20 cellular contexts compared by ENCODE assay signal in the genomic region with DNA sequence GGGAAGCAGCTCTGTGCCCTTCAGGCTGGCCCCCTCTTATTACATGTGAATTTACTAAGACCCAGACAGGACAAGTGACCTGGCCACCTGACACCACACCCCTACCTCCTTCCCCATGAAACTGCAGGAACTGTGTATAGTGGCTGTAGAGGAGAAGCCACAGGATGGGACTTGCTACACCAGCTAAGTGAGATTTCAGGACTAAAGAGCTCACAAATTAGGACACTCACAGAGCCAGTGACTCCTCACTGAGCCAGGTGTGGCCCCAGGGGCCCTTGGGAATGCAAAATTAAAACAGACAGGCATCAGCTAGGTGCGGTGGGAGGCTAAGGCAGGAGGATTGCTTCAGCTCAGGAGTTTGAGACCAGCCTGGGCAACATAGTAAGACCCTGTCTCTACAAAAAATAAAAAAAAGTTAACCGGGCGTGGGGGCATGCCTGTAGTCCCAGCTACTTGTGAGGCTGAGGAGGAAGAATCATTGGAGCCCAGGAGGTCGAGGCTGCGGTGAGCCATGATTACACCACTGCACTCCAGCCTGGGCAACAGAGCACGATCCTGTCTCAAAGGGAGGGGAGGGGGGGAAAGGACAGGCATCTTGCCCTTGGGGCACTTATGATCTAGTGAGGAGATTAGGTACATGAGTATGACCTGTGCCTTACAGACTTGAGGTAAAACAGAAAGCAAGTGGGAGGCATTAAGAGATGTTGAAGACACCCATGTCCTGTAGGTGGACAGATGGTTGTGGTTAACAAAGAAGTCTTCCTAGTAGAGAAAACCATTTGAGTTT. TPM values are rescaled to one million over a fixed set of nuclear protein-coding genes. Genes with fewer than 3 reads are reported as not detected.
DNase-seq lines count a peak whose midpoint lies in the region; ATAC-seq, FAIRE-seq and TF ChIP-seq lines count a peak whose summit lies in the region.
"Had no signal": no experiment of that assay in that cellular context is flagged by ENCODE, and none has a peak within 500 bp of the region (broad histone marks: within the 10 kb centered on the region; RNA-seq: fewer than 3 reads in every experiment).

No MANE protein-coding gene starts in this region.

- H3K27me3 ChIP-seq in astrocyte (ENCODE audit: insufficient read depth, low read length): no peaks in the 10 kb centered on the region
- H3K27me3 ChIP-seq in skeletal muscle tissue (ENCODE audit: control insufficient read depth in 3 of 3, insufficient read depth in 3 of 3, low read length in 3 of 3): no peaks in the 10 kb centered on the region
- H3K27me3 ChIP-seq: BE2C had no signal

- no peaks in the 10 kb centered on the region for H3K9me3 Mint-ChIP-seq in activated naive CD4-positive, alpha-beta T cell treated with anti-CD3 and anti-CD28 coated beads, Interleukin-2, amount 50 U/mL, for 72 hours
- H3K9me3 Mint-ChIP-seq in astrocyte (ENCODE audit: unreplicated experiment): no peaks in the 10 kb centered on the region
- H3K9me3 Mint-ChIP-seq: CD4-positive, alpha-beta memory T cell had no signal

- H3K4me1 ChIP-seq in astrocyte (ENCODE audit: insufficient read depth, low read length) (peaks cover 15% of the 10 kb centered on the region), skeletal muscle tissue (ENCODE audit: control insufficient read depth in 3 of 3, insufficient read depth in 3 of 3, low read length in 3 of 3) (peaks cover 24 to 28% (median 28%) of the 10 kb centered on the region in 3 donors)

- no peak overlapping the region for H3K4me3 Mint-ChIP-seq in astrocyte (ENCODE audit: unreplicated experiment)
- H3K4me3 Mint-ChIP-seq: CD4-positive, alpha-beta memory T cell had no signal

- H3K4me1 Mint-ChIP-seq in astrocyte (ENCODE audit: low read depth, unreplicated experiment): peaks cover 53% of the 10 kb centered on the region

- no peak overlapping the region for H2AFZ ChIP-seq in astrocyte (ENCODE audit: low read depth, low read length)
- H2AFZ ChIP-seq: PC-9 had no signal

- H3K36me3 Mint-ChIP-seq in activated naive CD4-positive, alpha-beta T cell treated with anti-CD3 and anti-CD28 coated beads, Interleukin-2, amount 50 U/mL, for 72 hours: no peaks in the 10 kb centered on the region
- H3K36me3 Mint-ChIP-seq in astrocyte (ENCODE audit: low read depth, unreplicated experiment): peaks cover 31% of the 10 kb centered on the region
- H3K36me3 Mint-ChIP-seq: CD4-positive, alpha-beta memory T cell had no signal

- H3K27ac ChIP-seq in astrocyte (ENCODE audit: low read depth, low read length): no peak overlapping the region
- H3K27ac ChIP-seq in skeletal muscle tissue (ENCODE audit: low read depth, low read length): peak overlapping the region; percentile 69
- H3K27ac ChIP-seq in caudate nucleus (ENCODE audit: low read depth, low read length): no peak overlapping the region
- H3K27ac ChIP-seq: HL-60, PC-9 had no signal

- no peaks in the 10 kb centered on the region for H3K9me3 ChIP-seq in astrocyte (ENCODE audit: insufficient read depth, low read depth, low read length)
- no peaks in the 10 kb centered on the region for H3K9me3 ChIP-seq in skeletal muscle tissue (ENCODE audit: control insufficient read depth in 3 of 3, low read length in 3 of 3)
- H3K9me3 ChIP-seq: BE2C had no signal

- H3K4me3 ChIP-seq in astrocyte (ENCODE audit: insufficient read depth, low read depth, low read length): no peak overlapping the region
- H3K4me3 ChIP-seq in skeletal muscle tissue (ENCODE audit: low read length in 3 of 3): peak overlapping the region in 1 of 3 donors; percentile 35
- H3K4me3 ChIP-seq: PC-9 had no signal

- no peak for FAIRE-seq in astrocyte (lab: Jason Lieb, UNC)
- FAIRE-seq: H54, HTR-8/SVneo had no signal

- H3K79me2 ChIP-seq in astrocyte (ENCODE audit: insufficient read depth, low read length): peaks cover 3% of the 10 kb centered on the region

- no peak for TF ChIP-seq CTCF in astrocyte (IDR thresholded peaks at IDR 0.05; ENCODE audit: insufficient read depth, low read depth, low read length)

- H3K36me3 ChIP-seq in astrocyte (ENCODE audit: insufficient read depth, low read length): peaks cover 27% of the 10 kb centered on the region
- no peaks in the 10 kb centered on the region for H3K36me3 ChIP-seq in skeletal muscle tissue (ENCODE audit: control insufficient read depth in 3 of 3, insufficient read depth in 3 of 3, low read length in 3 of 3)

- peaks cover 10% of the 10 kb centered on the region for H4K20me1 ChIP-seq in astrocyte (ENCODE audit: insufficient read depth, low read length)

- ATAC-seq in activated naive CD4-positive, alpha-beta T cell treated with anti-CD3 and anti-CD28 coated beads, Interleukin-2, amount 50 U/mL, for 72 hours: no peak
- no peak for ATAC-seq in HG03460 (IDR thresholded peaks at IDR 0.05; ENCODE audit: unreplicated experiment)

- peak overlapping the region; percentile 51 to 74 for H3K27ac Mint-ChIP-seq in activated naive CD4-positive, alpha-beta T cell treated with anti-CD3 and anti-CD28 coated beads, Interleukin-2, amount 50 U/mL, for 72 hours
- peak overlapping the region; percentile 69 for H3K27ac Mint-ChIP-seq in astrocyte (ENCODE audit: unreplicated experiment)

- H3K9ac ChIP-seq in astrocyte (ENCODE audit: low read length) (no peak overlapping the region), skeletal muscle tissue (ENCODE audit: low read depth in 1 of 3, low read length in 3 of 3) (peak overlapping the region; percentile 47 to 86 (median 83))

- DNase-seq in activated naive CD4-positive, alpha-beta T cell treated with anti-CD3 and anti-CD28 coated beads, Interleukin-2, amount 50 U/mL, for 72 hours (ENCODE audit: low spot score in 2 of 2): no peak
- DNase-seq in activated naive CD4-positive, alpha-beta T cell (lab: John Stamatoyannopoulos, UW): no peak
- DNase-seq in astrocyte (ENCODE audit: low read depth) (no peak), islet precursor cell (peak; percentile 75), NCI-H524 (lab: John Stamatoyannopoulos, UW) (no peak), caudate nucleus (lab: John Stamatoyannopoulos, UW) (no peak)
- DNase-seq: 8988T; BE2C; Calu3; CD4-positive, alpha-beta memory T cell; DMS53; NCI-H1417; NCI-H187 treated with DMSO at 0.1 percent for 48 hours; NCI-H748 treated with DMSO at 0.1 percent for 48 hours; PC-9 had no signal

- no peak overlapping the region for H3K4me2 ChIP-seq in astrocyte (ENCODE audit: low read length)
- H3K4me2 ChIP-seq: PC-9 had no signal

- H3K27me3 Mint-ChIP-seq in astrocyte (ENCODE audit: low read depth, unreplicated experiment): no peaks in the 10 kb centered on the region

RNA-seq across cellular contexts. Expression of a gene that starts 23.2 kb away (rescaled TPM):
- total RNA-seq in activated naive CD4-positive, alpha-beta T cell treated with anti-CD3 and anti-CD28 coated beads, Interleukin-2, amount 50 U/mL, for 72 hours: 10 to 100 TPM; 31.0 to 42.7 TPM
- total RNA-seq in astrocyte (53.5 and 54.9 TPM in 2 replicates), skeletal muscle tissue (21.4 TPM)

RNA-seq across cellular contexts. Expression of a gene that starts 34.1 kb away (rescaled TPM):
- total RNA-seq in activated naive CD4-positive, alpha-beta T cell treated with anti-CD3 and anti-CD28 coated beads, Interleukin-2, amount 50 U/mL, for 72 hours: 10 to 100 TPM; 45.7 to 88.0 TPM
- total RNA-seq in astrocyte (11.1 TPM in 2 replicates), skeletal muscle tissue (11.0 TPM)
